In the genomic region with DNA sequence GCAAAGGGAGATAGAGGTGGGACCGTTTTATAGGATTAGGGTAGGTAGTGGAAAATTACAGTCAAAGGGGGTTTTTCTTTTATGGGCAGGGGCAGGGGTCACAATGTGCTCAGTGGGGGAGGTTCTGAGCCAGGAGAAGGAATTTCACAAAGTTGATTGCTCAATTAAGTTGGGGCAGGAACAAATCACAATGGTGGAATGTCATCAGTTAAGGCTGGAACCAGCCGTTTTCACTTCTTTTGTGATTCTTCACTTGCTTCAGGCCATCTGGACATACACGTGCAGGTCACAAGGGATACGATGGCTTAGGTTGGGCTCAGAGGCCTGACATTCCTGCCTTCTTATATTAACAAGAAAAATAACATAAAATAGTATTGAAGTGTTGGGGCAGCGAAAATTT, we compare ENCODE assay signal across 25 cellular contexts.
"Had no signal": no experiment of that assay in that cellular context is flagged by ENCODE, and none has a peak within 500 bp of the region (broad histone marks: within the 10 kb centered on the region; RNA-seq: fewer than 3 reads in every experiment).

No MANE protein-coding gene starts in this region.

- H3K4me1 ChIP-seq: parathyroid adenoma, psoas muscle, right lobe of liver, sigmoid colon, stomach, thyroid gland, tibial nerve, upper lobe of left lung, vagina had no signal

- H3K9me3 ChIP-seq: psoas muscle, right lobe of liver, sigmoid colon, vagina had no signal

- H3K4me3 ChIP-seq: ovary, psoas muscle, right lobe of liver, sigmoid colon, stomach, thoracic aorta, thyroid gland, tibial nerve, upper lobe of left lung, vagina had no signal

- H3K79me2 ChIP-seq: parathyroid adenoma had no signal

- H3K27me3 ChIP-seq: ovary, right lobe of liver, sigmoid colon, stomach, thyroid gland, tibial nerve, upper lobe of left lung, vagina had no signal

- H3K9ac ChIP-seq: parathyroid adenoma had no signal

- H3K36me3 ChIP-seq: ovary, right lobe of liver, sigmoid colon, stomach, thoracic aorta, thyroid gland, tibial nerve, upper lobe of left lung, vagina had no signal

- DNase-seq: nephron progenitor cell; occipital lobe; ovary; posterior cingulate gyrus; psoas muscle; right cardiac atrium; right lobe of liver; sigmoid colon; small intestine; stimulated activated CD4-positive, alpha-beta T cell treated with anti-CD3 and anti-CD28 coated beads, Interleukin-15, amount 100 ng/mL, for 24 hours; stimulated activated CD4-positive, alpha-beta T cell treated with anti-CD3 and anti-CD28 coated beads, Interleukin-2, amount 100 ng/mL, for 24 hours; stimulated activated CD4-positive, alpha-beta T cell treated with anti-CD3 and anti-CD28 coated beads, Interleukin-2, amount 100 ng/mL, for 48 hours; stimulated activated CD4-positive, alpha-beta T cell treated with anti-CD3 and anti-CD28 coated beads, Interleukin-4, amount 100 ng/mL, for 24 hours; stimulated activated naive B cell treated with anti-CD40 and anti-IgM and Interleukin-4, amounts not matched to agents 10 μg/mL and 1 μg/mL and 100 μg/mL, for 72 hours; stimulated activated naive CD4-positive, alpha-beta T cell treated with Interleukin-2 at 50 U/mL for 16 hours; stomach; thyroid gland; trophoblast cell; upper lobe of left lung had no signal

- H3K27ac ChIP-seq: ovary, parathyroid adenoma, psoas muscle, right lobe of liver, sigmoid colon, stomach, thoracic aorta, thyroid gland, tibial nerve, upper lobe of left lung, vagina had no signal

- ATAC-seq: natural killer cell treated with Interleukin-12 subunit alpha and Interleukin-12 subunit beta and Interleukin-15 and Interleukin-18, amount 100 ng/mL, for 72 hours; psoas muscle; right cardiac atrium; right lobe of liver; stimulated activated effector memory CD8-positive, alpha-beta T cell treated with anti-CD3 and anti-CD28 coated beads, Interleukin-12 subunit alpha, Interleukin-12 subunit beta, amount 100 ng/mL, for 72 hours; stimulated activated naive B cell treated with anti-CD40 and anti-IgM and Interleukin-4, amounts not matched to agents 10 μg/mL and 1 μg/mL and 100 μg/mL, for 72 hours had no signal
